In the genomic region with DNA sequence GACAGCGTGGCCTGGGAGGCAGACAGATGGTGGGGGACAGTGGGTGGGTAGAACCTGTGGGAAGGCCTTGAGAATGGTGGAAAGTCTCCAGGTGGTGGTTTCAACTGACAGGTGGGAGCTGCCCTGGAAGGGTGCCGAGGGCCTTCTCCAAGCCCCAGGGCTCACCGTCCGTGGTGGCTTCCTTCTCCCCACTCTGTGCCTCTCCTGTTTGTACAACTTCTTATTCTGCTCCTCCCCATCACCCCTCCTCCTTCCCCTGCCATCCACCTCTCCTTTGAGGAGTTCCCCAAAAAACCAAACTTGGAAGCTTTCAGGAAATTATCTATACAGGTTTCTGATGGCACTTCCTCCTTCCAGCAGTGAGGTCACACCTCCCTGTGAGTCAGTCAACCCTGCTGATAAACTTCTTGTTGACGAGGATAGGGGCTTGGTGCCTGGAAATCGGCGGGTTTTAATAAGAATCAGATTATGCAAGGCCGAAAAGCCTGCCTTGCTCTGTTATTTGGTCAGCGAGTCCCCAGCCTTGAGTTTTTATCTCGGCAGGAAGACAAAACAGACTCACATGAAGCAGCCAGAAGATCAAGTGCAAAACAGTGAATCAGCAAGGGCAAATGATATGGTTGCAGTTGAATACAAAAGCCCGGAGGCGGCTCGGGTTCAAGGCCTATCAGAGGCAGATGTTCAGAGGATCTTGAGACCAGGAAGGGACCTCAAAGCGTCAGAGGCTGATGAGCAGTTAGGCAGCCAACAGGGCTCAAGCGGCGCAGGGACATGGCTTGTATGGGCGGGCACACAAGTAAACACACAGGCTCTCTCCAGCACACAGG, we compare ENCODE assay signal across 8 cellular contexts. TPM values are rescaled to one million over a fixed set of nuclear protein-coding genes. Genes with fewer than 3 reads are reported as not detected.
A peak's percentile ranks its signal among the peaks of the same experiment; 100 is the strongest.
DNase-seq lines count a peak whose midpoint lies in the region; ATAC-seq and TF ChIP-seq lines count a peak whose summit lies in the region.

No MANE protein-coding gene starts in this region.

- H3K9me2 ChIP-seq in GM23248 (ENCODE audit: insufficient read depth) = no peaks in the 10 kb centered on the region

- no peaks in the 10 kb centered on the region for H3K27me3 ChIP-seq in GM23248 (replicated peaks; ENCODE audit: insufficient read depth)
- H3K27me3 ChIP-seq in esophagus (ENCODE audit: control insufficient read depth in 1 of 2, insufficient read depth in 2 of 2, low read length in 2 of 2) = no peaks in the 10 kb centered on the region
- H3K27me3 ChIP-seq in ovary = no peaks in the 10 kb centered on the region
- H3K27me3 ChIP-seq in gastrocnemius medialis = no peaks in the 10 kb centered on the region

- peak overlapping the region; percentile 53 for H2AFZ ChIP-seq in GM23248

- peak overlapping the region; percentile 36 for H3K4me2 ChIP-seq in GM23248 (ENCODE audit: unreplicated experiment)

- H3K36me3 ChIP-seq in GM23248 (ENCODE audit: low read depth) = no peaks in the 10 kb centered on the region
- H3K36me3 ChIP-seq in esophagus (ENCODE audit: control insufficient read depth in 2 of 2, insufficient read depth in 2 of 2, low read length in 1 of 2) = peaks cover 3 to 18% of the 10 kb centered on the region in 2 donors
- H3K36me3 ChIP-seq in ovary = no peaks in the 10 kb centered on the region
- H3K36me3 ChIP-seq in gastrocnemius medialis = peaks cover 0 to 12% of the 10 kb centered on the region in 2 donors

- WGBS in GM23248 (ENCODE audit: low coverage in 1 of 2, low lambda C conversion rate in 2 of 2, missing lambda C conversion rate in 2 of 2), 2 experiments = 16 to 22% methylated on average over 17 of the region's 17 CpGs
- WGBS in esophagus, 2 donors = 61 to 71% methylated on average over 17 of the region's 17 CpGs
- 9 to 22% (median 13%) methylated on average over 17 of the region's 17 CpGs for WGBS in ovary, 3 donors

- H3K79me2 ChIP-seq in GM23248 (ENCODE audit: insufficient read depth) = peaks cover 30% of the 10 kb centered on the region

- in situ Hi-C loops in GM23248 (cut with MboI) = no loop called here
- in situ Hi-C loops in GM13976 (cut with MboI; ENCODE audit: low sequenced_read_pairs, unreplicated experiment) = no loop called here
- in situ Hi-C loops in gastrocnemius medialis (cut with MboI; ENCODE audit: low sequenced_read_pairs in 4 of 4) = no loop called here

- ATAC-seq in GM18867 (IDR thresholded peaks at IDR 0.05; ENCODE audit: unreplicated experiment) (no peak), gastrocnemius medialis (no peak)

- no peak for TF ChIP-seq CTCF in RWPE1 (conservative IDR thresholded peaks at IDR 0.05; ENCODE audit: low read depth)
- no peak for TF ChIP-seq CTCF in ovary (IDR thresholded peaks at IDR 0.05)
- TF ChIP-seq CTCF in GM13976 (IDR thresholded peaks at IDR 0.05; ENCODE audit: borderline replicate concordance, control extremely low read depth, extremely low read depth, insufficient read depth, missing control alignments) = no peak
- no peak for TF ChIP-seq CTCF in gastrocnemius medialis (IDR thresholded peaks at IDR 0.05 in 4 of 5, conservative IDR thresholded peaks at IDR 0.05 in 1 of 5)

- CTCF ChIA-PET in RWPE1 (lab: Yijun Ruan, JAX) = interaction anchor here (0.5 kb wide), 1 partner anchor 13 kb away, joined by 3 read pairs; no protein-coding TSS in a partner anchor

- H3F3A ChIP-seq in GM23248 (ENCODE audit: insufficient read depth) = peaks cover 31% of the 10 kb centered on the region

- TF ChIP-seq EP300 in ovary (IDR thresholded peaks at IDR 0.05) = no peak

- no peaks in the 10 kb centered on the region for H3K9me3 ChIP-seq in GM23248 (ENCODE audit: low read depth)
- H3K9me3 ChIP-seq in esophagus (ENCODE audit: control insufficient read depth in 2 of 2, insufficient read depth in 1 of 2, low read depth in 1 of 2, low read length in 1 of 2) = no peaks in the 10 kb centered on the region
- H3K9me3 ChIP-seq in ovary = no peaks in the 10 kb centered on the region
- H3K9me3 ChIP-seq in gastrocnemius medialis = no peaks in the 10 kb centered on the region

- peak overlapping the region; percentile 68 for H3K9ac ChIP-seq in GM23248

- peaks cover 53% of the 10 kb centered on the region for H3K4me1 ChIP-seq in GM23248 (ENCODE audit: insufficient read depth)
- H3K4me1 ChIP-seq in esophagus (ENCODE audit: control insufficient read depth in 2 of 2, insufficient read depth in 2 of 2, low read length in 1 of 2) = peaks cover 2 to 15% of the 10 kb centered on the region in 2 donors
- H3K4me1 ChIP-seq in ovary (ENCODE audit: insufficient read depth) = peaks cover 42% of the 10 kb centered on the region
- peaks cover 26 to 33% of the 10 kb centered on the region in 2 donors for H3K4me1 ChIP-seq in gastrocnemius medialis

- TF ChIP-seq POLR2A in ovary (IDR thresholded peaks at IDR 0.05) = peak; percentile 37
- TF ChIP-seq POLR2A in gastrocnemius medialis (IDR thresholded peaks at IDR 0.05) = no peak

- intact Hi-C loops in ovary (cut with DNase I) = no loop called here
- intact Hi-C loops in gastrocnemius medialis (cut with DNase I; ENCODE audit: low total_unique reads) = no loop called here

- POLR2A ChIA-PET in RWPE1 (lab: Yijun Ruan, JAX; ENCODE audit: low non-redundant PET) = no interaction called here

- peak overlapping the region; percentile 89 for H3K27ac ChIP-seq in GM23248
- H3K27ac ChIP-seq in RWPE1 = peak overlapping the region; percentile 76
- peak overlapping the region; percentile 49 to 73 for H3K27ac ChIP-seq in esophagus (ENCODE audit: low read depth in 2 of 2, low read length in 1 of 2)
- H3K27ac ChIP-seq in ovary = peak overlapping the region; percentile 43 to 81
- peak overlapping the region in 1 of 4 donors; percentile 3 for H3K27ac ChIP-seq in gastrocnemius medialis

- H3K4me3 ChIP-seq in GM23248 (peak overlapping the region; percentile 4), esophagus (ENCODE audit: low read depth in 1 of 2, low read length in 2 of 2) (no peak overlapping the region), ovary (no peak overlapping the region), gastrocnemius medialis (no peak overlapping the region)

- H4K20me1 ChIP-seq in GM23248 (ENCODE audit: insufficient read depth) = no peaks in the 10 kb centered on the region

- DNase-seq in GM23248 (peak; percentile 86), RWPE1 (ENCODE audit: low spot score) (peak; percentile 44), ovary (peak; percentile 80 to 88 (median 82)), GM13976 (ENCODE audit: low spot score) (no peak), gastrocnemius medialis (no peak)
- DNase-seq in activated CD8-positive, alpha-beta memory T cell treated with anti-CD3 and anti-CD28 coated beads for 24 hours = no peak

RNA-seq across cellular contexts. Expression of a gene that starts 9.5 kb away (rescaled TPM):
- 26.7 and 53.3 TPM in 2 replicates for total RNA-seq in GM23248 (2014; rRNA removed; shearing (Covaris generic))
- polyA plus RNA-seq in GM23248 (2016; fragmentation: Nextera tagmentation; extraction: Ambion mirVana) = 27.3 and 30.5 TPM in 2 replicates
- polyA plus RNA-seq in esophagus = 100 to 1,000 TPM in 1 of 2 donors, 10 to 100 TPM in 1; 78.9 to 107 TPM
- 100 to 1,000 TPM in 4 of 7 donors, 10 to 100 TPM in 3; 75.8 to 300 (median 135) TPM for total RNA-seq in ovary
- 100 to 1,000 TPM; 117 to 120 TPM for polyA plus RNA-seq in ovary
- 10 to 100 TPM in 2 of 4 donors, 1 to 10 TPM in 2; 3.4 to 12.4 (median 9.6) TPM for total RNA-seq in gastrocnemius medialis

RNA-seq across cellular contexts. Expression of a gene that starts 42.1 kb away (rescaled TPM):
- 12.1 and 12.4 TPM in 2 replicates for total RNA-seq in GM23248 (2014; rRNA removed; shearing (Covaris generic))
- polyA plus RNA-seq in GM23248 (2016; fragmentation: Nextera tagmentation; extraction: Ambion mirVana) = 26.1 and 30.1 TPM in 2 replicates
- 10 to 100 TPM; 15.9 to 18.9 TPM for polyA plus RNA-seq in esophagus
- 10 to 100 TPM in 6 of 7 donors, 1 to 10 TPM in 1; 6.6 to 17.2 (median 13.5) TPM for total RNA-seq in ovary
- polyA plus RNA-seq in ovary = 10 to 100 TPM; 12.4 to 17.2 TPM
- total RNA-seq in gastrocnemius medialis = 10 to 100 TPM in 3 of 4 donors, 1 to 10 TPM in 1; 9.8 to 23.1 (median 11.5) TPM

Comparison
In these comparisons a context has a peak if more than half of its experiments do, and no peak if none do; other contexts are left out.
1. DNase-seq: peak in GM23248 (single experiment), RWPE1 (single experiment) and ovary (5 of 5); none in GM13976 (single experiment), gastrocnemius medialis (0 of 2) and activated CD8-positive, alpha-beta memory T cell treated with anti-CD3 and anti-CD28 coated beads for 24 hours (single experiment).